In genomic region chr13:99258946-99259345, GRCh38 we compare ENCODE assay signal across 10 cellular contexts.
DNase-seq lines count a peak whose midpoint lies in the region; ATAC-seq and TF ChIP-seq lines count a peak whose summit lies in the region.
"Had no signal": no experiment of that assay in that cellular context is flagged by ENCODE, and none has a peak within 500 bp of the region (broad histone marks: within the 10 kb centered on the region; RNA-seq: fewer than 3 reads in every experiment).

No MANE protein-coding gene starts in this region.

- TF ChIP-seq CTCF in SU-DHL-6 (IDR thresholded peaks at IDR 0.05; ENCODE audit: insufficient read depth, low read length, poor library complexity, severe bottlenecking) (no peak), WERI-Rb-1 (IDR thresholded peaks at IDR 0.05; ENCODE audit: low read depth, low read length) (no peak)

- H3K27me3 Mint-ChIP-seq in activated naive CD4-positive, alpha-beta T cell treated with anti-CD3 and anti-CD28 coated beads, Interleukin-2, amount 50 U/mL, for 24 hours, result no peaks in the 10 kb centered on the region

- peak overlapping the region; percentile 97 for H3K27ac Mint-ChIP-seq in activated naive CD4-positive, alpha-beta T cell treated with anti-CD3 and anti-CD28 coated beads, Interleukin-2, amount 50 U/mL, for 24 hours

- peaks cover 89% of the 10 kb centered on the region for H3K4me1 Mint-ChIP-seq in activated naive CD4-positive, alpha-beta T cell treated with anti-CD3 and anti-CD28 coated beads, Interleukin-2, amount 50 U/mL, for 24 hours

- H3K9ac ChIP-seq in SU-DHL-6 (ENCODE audit: low read length), result peak overlapping the region; percentile 60

- peak overlapping the region; percentile 90 for H3K4me3 Mint-ChIP-seq in activated naive CD4-positive, alpha-beta T cell treated with anti-CD3 and anti-CD28 coated beads, Interleukin-2, amount 50 U/mL, for 24 hours

- peaks cover 7% of the 10 kb centered on the region; the same call in 1 of the 2 replicates for H4K20me1 ChIP-seq in SU-DHL-6 (ENCODE audit: low read depth, low read length)

- H3K4me3 ChIP-seq in SU-DHL-6 (ENCODE audit: insufficient read depth, low read length, poor library complexity, severe bottlenecking) (peak overlapping the region; percentile 72), WERI-Rb-1 (ENCODE audit: low read depth, low read length) (no peak overlapping the region)
- H3K4me3 ChIP-seq: SJCRH30 had no signal

- peaks cover 39% of the 10 kb centered on the region for H3F3A ChIP-seq in SU-DHL-6 (ENCODE audit: insufficient read depth)

- H3K36me3 ChIP-seq in SU-DHL-6 (ENCODE audit: low read length) (peaks cover 20% of the 10 kb centered on the region; the same call in 1 of the 2 replicates), WERI-Rb-1 (peaks cover 19% of the 10 kb centered on the region)

- peak overlapping the region; percentile 93 for H3K27ac ChIP-seq in SU-DHL-6 (ENCODE audit: low read depth, low read length)
- H3K27ac ChIP-seq in WERI-Rb-1, result no peak overlapping the region
- H3K27ac ChIP-seq: SJCRH30 had no signal

- no peak for DNase-seq in activated naive CD4-positive, alpha-beta T cell treated with Interleukin-2 at 50 U/mL for 16 hours
- no peak for DNase-seq in NCI-H526 (lab: John Stamatoyannopoulos, UW)
- no peak for DNase-seq in NCI-H2081 (lab: John Stamatoyannopoulos, UW)
- DNase-seq in WERI-Rb-1, result no peak
- no peak for DNase-seq in HCEC 1CT
- DNase-seq: C1 segment of cervical spinal cord, SJCRH30 had no signal

- peak; percentile 43 for ATAC-seq in HG03064 (IDR thresholded peaks at IDR 0.05; ENCODE audit: low read depth, unreplicated experiment)

- peaks cover 23% of the 10 kb centered on the region for H3K79me2 ChIP-seq in SU-DHL-6 (ENCODE audit: insufficient read depth, low read length)

- H3K9me3 Mint-ChIP-seq in activated naive CD4-positive, alpha-beta T cell treated with anti-CD3 and anti-CD28 coated beads, Interleukin-2, amount 50 U/mL, for 24 hours, result peaks cover 5% of the 10 kb centered on the region

- H3K4me2 ChIP-seq in SU-DHL-6 (ENCODE audit: low read depth, low read length, poor library complexity, severe bottlenecking), result peak overlapping the region; percentile 99

- no peak overlapping the region for H2AFZ ChIP-seq in SU-DHL-6 (ENCODE audit: low read depth, low read length, severe bottlenecking)

- peaks cover 14% of the 10 kb centered on the region for H3K36me3 Mint-ChIP-seq in activated naive CD4-positive, alpha-beta T cell treated with anti-CD3 and anti-CD28 coated beads, Interleukin-2, amount 50 U/mL, for 24 hours

- H3K9me3 ChIP-seq in SU-DHL-6 (ENCODE audit: insufficient read depth, low read length) (no peaks in the 10 kb centered on the region), WERI-Rb-1 (ENCODE audit: severe bottlenecking) (no peaks in the 10 kb centered on the region)
- H3K9me3 ChIP-seq: SJCRH30 had no signal

- H3K27me3 ChIP-seq in SU-DHL-6 (ENCODE audit: low read length) (no peaks in the 10 kb centered on the region), WERI-Rb-1 (ENCODE audit: insufficient read depth, low read depth, severe bottlenecking) (no peaks in the 10 kb centered on the region)
- H3K27me3 ChIP-seq: SJCRH30 had no signal

- no peaks in the 10 kb centered on the region for H3K9me2 ChIP-seq in SU-DHL-6 (replicated peaks; ENCODE audit: insufficient read depth, low read length)
